9 cellular contexts compared by ENCODE assay signal in the genomic region with DNA sequence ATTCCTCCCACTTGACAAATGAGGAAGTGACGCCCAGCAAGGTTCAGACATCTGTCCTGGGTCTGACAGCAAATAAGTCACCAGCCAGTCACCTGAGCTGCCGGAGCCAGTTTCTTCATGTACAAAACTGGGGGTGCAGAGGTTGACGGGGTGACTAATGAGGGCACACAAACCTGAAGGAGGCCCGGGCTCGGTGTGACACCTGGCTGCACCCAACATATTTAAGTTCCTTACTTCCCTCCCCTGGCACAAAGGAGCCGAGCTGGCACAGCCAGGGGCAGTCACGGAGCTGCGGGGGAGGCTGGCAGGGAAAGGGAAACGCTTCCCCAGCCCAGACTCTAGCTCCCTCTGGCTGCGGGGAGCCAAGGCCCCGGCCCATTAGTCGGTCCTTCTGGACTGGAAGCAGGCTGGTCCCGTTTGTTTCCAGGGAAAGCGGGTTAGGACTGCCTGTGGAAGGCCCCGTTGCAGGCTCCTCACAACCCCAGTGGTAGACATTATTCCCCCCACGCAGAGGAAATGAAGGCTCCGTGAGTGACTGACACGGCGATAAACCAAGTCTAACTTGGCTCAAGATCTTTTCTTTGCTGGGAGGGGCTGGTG. TPM values are rescaled to one million over a fixed set of nuclear protein-coding genes. Genes with fewer than 3 reads are reported as not detected.
DNase-seq lines count a peak whose midpoint lies in the region; ATAC-seq and TF ChIP-seq lines count a peak whose summit lies in the region.
"Had no signal": no experiment of that assay in that cellular context is flagged by ENCODE, and none has a peak within 500 bp of the region (broad histone marks: within the 10 kb centered on the region; RNA-seq: fewer than 3 reads in every experiment).

No MANE protein-coding gene starts in this region.

- DNase-seq in C1 segment of cervical spinal cord (lab: John Stamatoyannopoulos, UW) = peak in 10 of 14 donors; percentile 39 to 66 (median 54)
- peak; percentile 81 for DNase-seq in H7
- peak; percentile 61 for DNase-seq in RPMI7951 (ENCODE audit: low read depth)
- DNase-seq in astrocyte of the hippocampus (ENCODE audit: low read depth, low spot score) = peak; percentile 45
- peak in 39 of 51 donors; percentile 22 to 80 (median 60) for DNase-seq in hypothalamus (lab: John Stamatoyannopoulos, UW)
- peak; percentile 92 for DNase-seq in sigmoid colon

- WGBS in sigmoid colon, 2 donors = 12 to 30% methylated on average over 19 of the region's 19 CpGs

- intact Hi-C loops in sigmoid colon (cut with DNase I) = loop anchor here (2.0 to 5.0 kb wide), 3 partner anchors 113 to 322 kb away; partner anchors contain the start of gene APH1B

- no peaks in the 10 kb centered on the region for H3K9me3 ChIP-seq in sigmoid colon

- H3K4me3 ChIP-seq in H7 (ENCODE audit: insufficient read depth, low read depth, low read length) (peak overlapping the region; percentile 62), sigmoid colon (peak overlapping the region; percentile 42 to 68 (median 60))

- ATAC-seq in HG02852 (IDR thresholded peaks at IDR 0.05; ENCODE audit: unreplicated experiment) (no peak), HG02571 (IDR thresholded peaks at IDR 0.05; ENCODE audit: unreplicated experiment) (no peak)

- no peak for TF ChIP-seq POLR2A in sigmoid colon (IDR thresholded peaks at IDR 0.05)

- peak; percentile 62 to 79 (median 76) for TF ChIP-seq CTCF in sigmoid colon (IDR thresholded peaks at IDR 0.05)

- H3K27me3 ChIP-seq in H7 (ENCODE audit: control insufficient read depth, insufficient read depth, low read length) (peaks cover 27% of the 10 kb centered on the region), sigmoid colon (no peaks in the 10 kb centered on the region)

- TF ChIP-seq EP300 in sigmoid colon (IDR thresholded peaks at IDR 0.05) = no peak

- H3K27ac ChIP-seq in sigmoid colon = peak overlapping the region; percentile 87 to 95 (median 92)
- H3K27ac ChIP-seq: SK-N-MC had no signal

- H3K36me3 ChIP-seq in H7 (replicated peaks; ENCODE audit: control insufficient read depth, insufficient read depth, low read length) = no peaks in the 10 kb centered on the region
- no peaks in the 10 kb centered on the region for H3K36me3 ChIP-seq in sigmoid colon

- peaks cover 0 to 83% (median 51%) of the 10 kb centered on the region in 4 donors for H3K4me1 ChIP-seq in sigmoid colon

RNA-seq across cellular contexts. Expression of gene FBXL22, which starts 2.3 kb away (rescaled TPM):
- total RNA-seq in H7 (2014; rRNA removed; shearing (Covaris generic)) = 0.26 and 0.90 TPM in 2 replicates
- total RNA-seq in RPMI7951 (2014; rRNA removed; shearing (Covaris generic)) = 0.60 and 0.88 TPM in 2 replicates
- total RNA-seq in sigmoid colon = 100 to 1,000 TPM in 2 of 4 donors, 10 to 100 TPM in 2; 46.7 to 150 (median 99.3) TPM
- 1 to 10 TPM in 2 of 3 donors, under 1 TPM in 1; 0.69 to 2.6 (median 1.2) TPM for polyA plus RNA-seq in sigmoid colon

Comparison
In these comparisons a context has a peak if more than half of its experiments do, and no peak if none do; other contexts are left out.
1. RNA of gene FBXL22, which starts 2.3 kb away (total RNA-seq): 46.7 to 150 TPM in sigmoid colon; 0.26 to 0.90 TPM in H7 and 0.60 to 0.88 TPM in RPMI7951; every median in the first group is over 10 times any median in the second.
2. Peak in every context shown above with its lines, with median percentiles within 50 percentile points of each other: DNase-seq.